Comparison of ENCODE assay signal across 6 cellular contexts in the genomic region with DNA sequence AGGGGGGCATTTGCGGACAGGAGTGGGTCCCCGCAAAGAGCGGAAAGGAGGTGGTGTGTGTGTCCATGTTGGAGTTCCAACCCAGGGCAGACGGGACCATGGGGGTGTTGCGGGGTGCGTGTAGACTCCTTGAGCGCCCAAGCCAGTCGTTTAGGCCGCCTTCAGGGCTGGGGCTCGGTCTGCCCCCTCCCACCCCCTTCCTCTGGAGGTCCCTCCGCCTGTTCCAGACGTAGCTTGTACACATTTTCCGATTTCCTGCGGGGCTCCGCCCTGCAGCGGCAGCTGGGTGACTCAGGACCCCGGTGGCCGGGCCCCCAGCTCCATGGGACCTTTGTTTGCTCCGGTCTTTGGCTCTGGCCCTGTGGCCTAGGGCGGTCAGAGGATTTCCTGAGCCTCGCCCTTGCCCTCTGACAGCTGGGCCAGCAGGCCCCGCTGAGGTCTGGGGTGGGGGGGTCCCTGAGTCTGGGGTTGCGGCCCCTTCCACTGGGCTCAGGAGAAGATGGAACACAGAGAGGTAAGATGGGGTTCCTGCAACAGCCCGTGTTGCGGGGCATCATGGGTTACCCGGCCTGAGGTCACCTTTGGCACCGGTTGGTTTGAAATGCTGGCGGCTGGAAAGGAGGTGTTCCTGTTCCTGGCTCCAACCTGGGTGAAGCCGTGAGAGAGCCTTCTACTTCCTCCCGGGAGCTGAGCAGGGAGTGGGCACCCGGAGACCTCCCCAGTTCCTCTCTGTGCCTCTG. TPM values are rescaled to one million over a fixed set of nuclear protein-coding genes. Genes with fewer than 3 reads are reported as not detected.
DNase-seq lines count a peak whose midpoint lies in the region; ATAC-seq and TF ChIP-seq lines count a peak whose summit lies in the region.

No MANE protein-coding gene starts in this region.

- ATAC-seq in GM18505 (IDR thresholded peaks at IDR 0.05; ENCODE audit: unreplicated experiment), result no peak

- no peaks in the 10 kb centered on the region for H3K27me3 ChIP-seq in SJSA1 (replicated peaks)
- H3K27me3 ChIP-seq in spleen (replicated peaks in 1 of 7), result peaks cover 0 to 5% (median 0%) of the 10 kb centered on the region in 7 donors

- peaks cover 29% of the 10 kb centered on the region for H3K36me3 ChIP-seq in SJSA1
- H3K36me3 ChIP-seq in spleen, result peaks cover 0 to 27% (median 0%) of the 10 kb centered on the region in 6 donors

- 52 to 72% (median 65%) methylated on average over 28 to 31 of the region's 31 CpGs for WGBS in spleen, 5 donors

- H3K27ac ChIP-seq in SJSA1, result 0 out of 2 replicates have a peak overlapping the region, but pooled peaks have one; percentile 75
- peak overlapping the region; percentile 55 to 87 (median 80) for H3K27ac ChIP-seq in spleen

- intact Hi-C loops in spleen (cut with DNase I; ENCODE audit: low total_unique reads), result no loop called here

- H3K9me3 ChIP-seq in SJSA1 (replicated peaks), result no peaks in the 10 kb centered on the region
- H3K9me3 ChIP-seq in spleen, result no peaks in the 10 kb centered on the region

- TF ChIP-seq POLR2A in spleen (IDR thresholded peaks at IDR 0.05) (no peak), GM18505 (IDR thresholded peaks at IDR 0.05; ENCODE audit: borderline replicate concordance, extremely low read depth, insufficient read depth, insufficient read length) (no peak)

- H3K4me1 ChIP-seq in SJSA1 (replicated peaks), result peaks cover 12% of the 10 kb centered on the region
- H3K4me1 ChIP-seq in spleen, result peaks cover 3 to 34% (median 22%) of the 10 kb centered on the region in 6 donors

- DNase-seq in SJSA1 (ENCODE audit: low read depth in 1 of 2, low spot score in 2 of 2) (no peak), fibroblast of pulmonary artery (ENCODE audit: low read depth) (no peak), spleen (peak; percentile 76), SIG-M5 (lab: John Stamatoyannopoulos, UW) (no peak), T-helper 9 cell (no peak)

- TF ChIP-seq CTCF in fibroblast of pulmonary artery (IDR thresholded peaks at IDR 0.05; ENCODE audit: low read length, missing control alignments) (no peak), spleen (IDR thresholded peaks at IDR 0.05 in 8 of 11, conservative IDR thresholded peaks at IDR 0.05 in 3 of 11) (no peak)

- H3K4me3 ChIP-seq in SJSA1, result peak overlapping the region; percentile 73
- peak overlapping the region; percentile 65 for H3K4me3 ChIP-seq in fibroblast of pulmonary artery (replicated peaks; ENCODE audit: low read depth, low read length)
- H3K4me3 ChIP-seq in spleen, result peak overlapping the region in 6 of 8 donors; percentile 54 to 94 (median 78)

RNA-seq across cellular contexts. Expression of a gene that starts 1.5 kb away (rescaled TPM):
- total RNA-seq in SJSA1 (2014; rRNA removed; shearing (Covaris generic)), result 9.5 and 13.6 TPM in 2 replicates
- 10 to 100 TPM in 4 of 7 donors, 1 to 10 TPM in 3; 5.6 to 18.5 (median 10.0) TPM for total RNA-seq in spleen
- polyA plus RNA-seq in spleen, result 10 to 100 TPM in 1 of 3 donors, 1 to 10 TPM in 2; 4.1 to 15.1 (median 9.5) TPM

RNA-seq across cellular contexts. Expression of a gene that starts 14.8 kb away (rescaled TPM):
- 538 and 648 TPM in 2 replicates for total RNA-seq in SJSA1 (2014; rRNA removed; shearing (Covaris generic))
- total RNA-seq in spleen, result 100 to 1,000 TPM; 140 to 251 (median 216) TPM
- 100 to 1,000 TPM; 127 to 159 (median 158) TPM for polyA plus RNA-seq in spleen

RNA-seq across cellular contexts. Expression of a gene that starts 20.1 kb away (rescaled TPM):
- total RNA-seq in SJSA1 (2014; rRNA removed; shearing (Covaris generic)), result 47.1 and 62.1 TPM in 2 replicates
- total RNA-seq in spleen, result 10 to 100 TPM; 21.5 to 73.4 (median 24.4) TPM
- polyA plus RNA-seq in spleen, result 10 to 100 TPM; 31.7 to 51.0 (median 41.5) TPM

RNA-seq across cellular contexts. Expression of a gene that starts 47.1 kb away (rescaled TPM):
- total RNA-seq in SJSA1 (2014; rRNA removed; shearing (Covaris generic)), result 79.8 and 85.3 TPM in 2 replicates
- total RNA-seq in spleen, result 10 to 100 TPM; 19.0 to 38.0 (median 25.8) TPM
- polyA plus RNA-seq in spleen, result 10 to 100 TPM; 40.6 to 61.6 (median 53.8) TPM
